In the genomic region with DNA sequence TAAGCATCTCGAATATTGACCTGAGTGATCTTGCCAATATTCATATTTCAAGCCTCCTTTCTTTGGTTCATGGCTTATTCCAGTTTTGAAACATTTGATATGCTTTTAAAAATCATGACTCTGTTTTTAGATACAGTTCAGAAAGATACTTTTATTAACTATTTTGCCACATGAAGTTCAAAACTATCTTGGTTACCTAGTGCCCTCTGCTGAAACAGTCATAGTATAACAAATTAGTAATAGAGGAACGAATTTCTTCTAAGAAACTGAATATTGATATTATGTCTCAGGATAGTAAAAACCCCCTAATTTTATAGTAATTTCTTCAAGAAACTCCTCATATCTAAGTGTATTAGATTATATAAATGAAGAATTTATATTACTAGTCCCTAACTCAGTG, we compare ENCODE assay signal across 11 cellular contexts. TPM values are rescaled to one million over a fixed set of nuclear protein-coding genes. Genes with fewer than 3 reads are reported as not detected.
DNase-seq lines count a peak whose midpoint lies in the region; ATAC-seq and TF ChIP-seq lines count a peak whose summit lies in the region.
"Had no signal": no experiment of that assay in that cellular context is flagged by ENCODE, and none has a peak within 500 bp of the region (broad histone marks: within the 10 kb centered on the region; RNA-seq: fewer than 3 reads in every experiment).

No MANE protein-coding gene starts in this region.

- no peak overlapping the region for H3K4me3 ChIP-seq in cardiac muscle cell
- no peak overlapping the region for H3K4me3 ChIP-seq in transverse colon
- no peak overlapping the region for H3K4me3 ChIP-seq in ascending aorta
- H3K4me3 ChIP-seq: skin epidermis had no signal

- no peaks in the 10 kb centered on the region for H3K9me3 ChIP-seq in cardiac muscle cell (ENCODE audit: low read depth)
- no peaks in the 10 kb centered on the region for H3K9me3 ChIP-seq in transverse colon
- no peaks in the 10 kb centered on the region for H3K9me3 ChIP-seq in ascending aorta

- no peak for ATAC-seq in stimulated activated effector memory CD8-positive, alpha-beta T cell treated with anti-CD3 and anti-CD28 coated beads, Interleukin-12 subunit alpha, Interleukin-12 subunit beta, amount 100 ng/mL, for 72 hours

- H3K9me3 Mint-ChIP-seq in stimulated activated effector memory CD8-positive, alpha-beta T cell treated with anti-CD3 and anti-CD28 coated beads, Interleukin-12 subunit alpha, Interleukin-12 subunit beta, amount 100 ng/mL, for 72 hours, result no peaks in the 10 kb centered on the region
- H3K9me3 Mint-ChIP-seq: activated naive CD8-positive, alpha-beta T cell treated with anti-CD3 and anti-CD28 coated beads, Interleukin-2, amount 10 ng/mL, durations not matched to agents 7 days and 5 days; IgD-negative memory B cell had no signal

- H3K36me3 Mint-ChIP-seq in stimulated activated effector memory CD8-positive, alpha-beta T cell treated with anti-CD3 and anti-CD28 coated beads, Interleukin-12 subunit alpha, Interleukin-12 subunit beta, amount 100 ng/mL, for 72 hours, result no peaks in the 10 kb centered on the region
- H3K36me3 Mint-ChIP-seq: activated naive CD8-positive, alpha-beta T cell treated with anti-CD3 and anti-CD28 coated beads, Interleukin-2, amount 10 ng/mL, durations not matched to agents 7 days and 5 days; IgD-negative memory B cell had no signal

- intact Hi-C loops in cardiac septum (cut with DNase I) (loop anchor here (5.0 kb wide), 1 partner anchor 92 kb away; no protein-coding TSS in a partner anchor), transverse colon (cut with DNase I; ENCODE audit: low total_unique reads) (no loop called here), ascending aorta (cut with DNase I) (loop anchor here (10.0 kb wide), 1 partner anchor 90 kb away; no protein-coding TSS in a partner anchor)

- H3K27ac Mint-ChIP-seq in stimulated activated effector memory CD8-positive, alpha-beta T cell treated with anti-CD3 and anti-CD28 coated beads, Interleukin-12 subunit alpha, Interleukin-12 subunit beta, amount 100 ng/mL, for 72 hours, result no peak overlapping the region
- H3K27ac Mint-ChIP-seq: activated naive CD8-positive, alpha-beta T cell treated with anti-CD3 and anti-CD28 coated beads, Interleukin-2, amount 10 ng/mL, durations not matched to agents 7 days and 5 days; IgD-negative memory B cell had no signal

- in situ Hi-C loops in transverse colon (cut with MboI; ENCODE audit: low pct_ligation_motif_present in 1 of 4, low pct_unique_long_range_greater_than_20kb in 1 of 4, low sequenced_read_pairs in 3 of 4), result no loop called here

- no peak overlapping the region for H3K4me3 Mint-ChIP-seq in stimulated activated effector memory CD8-positive, alpha-beta T cell treated with anti-CD3 and anti-CD28 coated beads, Interleukin-12 subunit alpha, Interleukin-12 subunit beta, amount 100 ng/mL, for 72 hours
- H3K4me3 Mint-ChIP-seq: activated naive CD8-positive, alpha-beta T cell treated with anti-CD3 and anti-CD28 coated beads, Interleukin-2, amount 10 ng/mL, durations not matched to agents 7 days and 5 days; IgD-negative memory B cell had no signal

- H3K27me3 ChIP-seq in cardiac muscle cell (no peaks in the 10 kb centered on the region), transverse colon (no peaks in the 10 kb centered on the region), ascending aorta (no peaks in the 10 kb centered on the region)

- H3K4me1 Mint-ChIP-seq in stimulated activated effector memory CD8-positive, alpha-beta T cell treated with anti-CD3 and anti-CD28 coated beads, Interleukin-12 subunit alpha, Interleukin-12 subunit beta, amount 100 ng/mL, for 72 hours, result no peaks in the 10 kb centered on the region
- H3K4me1 Mint-ChIP-seq: activated naive CD8-positive, alpha-beta T cell treated with anti-CD3 and anti-CD28 coated beads, Interleukin-2, amount 10 ng/mL, durations not matched to agents 7 days and 5 days had no signal

- 35 to 38% methylated on average over 2 of the region's 2 CpGs for WGBS in transverse colon (ENCODE audit: low coverage in 1 of 2), 2 donors

- DNase-seq in cardiac muscle cell (ENCODE audit: low read depth in 1 of 2, low spot score in 1 of 2) (peak in 1 of 2 donors; percentile 53), cardiac septum (ENCODE audit: low spot score) (no peak), OCI-M1 (lab: John Stamatoyannopoulos, UW) (peak; percentile 80), fibroblast of peridontal ligament (ENCODE audit: extremely low read depth) (peak; percentile 67), transverse colon (no peak), ascending aorta (ENCODE audit: low spot score in 2 of 2) (no peak), NCI-H128 (lab: John Stamatoyannopoulos, UW; ENCODE audit: unreplicated experiment) (no peak)
- no peak for DNase-seq in stimulated activated effector memory CD8-positive, alpha-beta T cell treated with anti-CD3 and anti-CD28 coated beads, Interleukin-12 subunit alpha, Interleukin-12 subunit beta, amount 100 ng/mL, for 72 hours (ENCODE audit: low spot score in 2 of 2)
- DNase-seq: activated naive CD8-positive, alpha-beta T cell treated with anti-CD3 and anti-CD28 coated beads, Interleukin-2, amount 10 ng/mL, durations not matched to agents 7 days and 5 days had no signal

- no peak for TF ChIP-seq EP300 in transverse colon (IDR thresholded peaks at IDR 0.05; ENCODE audit: low read depth)

- H3K36me3 ChIP-seq in cardiac muscle cell (no peaks in the 10 kb centered on the region), transverse colon (no peaks in the 10 kb centered on the region), ascending aorta (no peaks in the 10 kb centered on the region)

- no peak for TF ChIP-seq POLR2A in transverse colon (IDR thresholded peaks at IDR 0.05)

- TF ChIP-seq CTCF in cardiac muscle cell (IDR thresholded peaks at IDR 0.05; ENCODE audit: low read depth, low read length) (peak; percentile 39), transverse colon (IDR thresholded peaks at IDR 0.05) (peak in 3 of 5 experiments; percentile 14 to 24 (median 14)), ascending aorta (IDR thresholded peaks at IDR 0.05) (peak in 1 of 3 experiments; percentile 35)

- no peaks in the 10 kb centered on the region for H3K4me1 ChIP-seq in cardiac muscle cell (ENCODE audit: low read depth)
- H3K4me1 ChIP-seq in transverse colon, result peaks cover 0 to 4% (median 0%) of the 10 kb centered on the region in 4 donors
- H3K4me1 ChIP-seq in ascending aorta, result no peaks in the 10 kb centered on the region

- H3K27ac ChIP-seq in cardiac muscle cell (no peak overlapping the region), transverse colon (no peak overlapping the region), ascending aorta (no peak overlapping the region)
- H3K27ac ChIP-seq: skin epidermis had no signal

RNA-seq across cellular contexts. Expression of gene RC3H1, which starts 52.6 kb away (rescaled TPM):
- total RNA-seq in cardiac muscle cell (17.6 and 28.1 TPM in 2 replicates), cardiac septum (24.7 TPM), transverse colon (10 to 100 TPM; 17.9 to 37.9 (median 33.1) TPM), ascending aorta (5.1 TPM)
- 7.7 and 8.9 TPM in 2 replicates for polyA plus RNA-seq in cardiac muscle cell

Comparison
In these comparisons a context has a peak if more than half of its experiments do, and no peak if none do; other contexts are left out.
1. DNase-seq: peak in OCI-M1 (single experiment) and fibroblast of peridontal ligament (single experiment); none in cardiac septum (single experiment), transverse colon (single experiment), ascending aorta (0 of 2), stimulated activated effector memory CD8-positive, alpha-beta T cell treated with anti-CD3 and anti-CD28 coated beads, Interleukin-12 subunit alpha, Interleukin-12 subunit beta, amount 100 ng/mL, for 72 hours (0 of 2) and NCI-H128 (single experiment).